In genomic region chr15:80785335-80785734, GRCh38 we compare ENCODE assay signal across 17 cellular contexts. TPM values are rescaled to one million over a fixed set of nuclear protein-coding genes. Genes with fewer than 3 reads are reported as not detected.
DNase-seq lines count a peak whose midpoint lies in the region; ATAC-seq and TF ChIP-seq lines count a peak whose summit lies in the region.
"Had no signal": no experiment of that assay in that cellular context is flagged by ENCODE, and none has a peak within 500 bp of the region (broad histone marks: within the 10 kb centered on the region; RNA-seq: fewer than 3 reads in every experiment).

No MANE protein-coding gene starts in this region.

- intact Hi-C loops in natural killer cell (cut with micrococcal nuclease): no loop called here

- H3K4me3 ChIP-seq in fibroblast of the aortic adventitia (ENCODE audit: low read depth, low read length): peak overlapping the region; percentile 48
- H3K4me3 ChIP-seq: HAP-1 had no signal

- no peak overlapping the region for H3K27ac Mint-ChIP-seq in activated T-cell treated with anti-CD3 and anti-CD28 coated beads, Interleukin-2, amount 50 U/mL, for 72 hours
- no peak overlapping the region for H3K27ac Mint-ChIP-seq in activated T-cell treated with anti-CD3 and anti-CD28 coated beads, Interleukin-2, amount 50 U/mL, for 24 hours
- no peak overlapping the region for H3K27ac Mint-ChIP-seq in activated T-helper 17 cell treated with anti-CD3 and anti-CD28 coated beads, Interleukin-2, amount 50 U/mL, for 72 hours
- H3K27ac Mint-ChIP-seq in natural killer cell (no peak overlapping the region), T-cell (no peak overlapping the region)
- H3K27ac Mint-ChIP-seq: CD4-positive, alpha-beta T cell had no signal

- H3K27me3 Mint-ChIP-seq in activated T-cell treated with anti-CD3 and anti-CD28 coated beads, Interleukin-2, amount 50 U/mL, for 72 hours (ENCODE audit: low read depth): peaks cover 45% of the 10 kb centered on the region
- H3K27me3 Mint-ChIP-seq in activated T-cell treated with anti-CD3 and anti-CD28 coated beads, Interleukin-2, amount 50 U/mL, for 24 hours: peaks cover 34% of the 10 kb centered on the region
- H3K27me3 Mint-ChIP-seq in activated T-helper 17 cell treated with anti-CD3 and anti-CD28 coated beads, Interleukin-2, amount 50 U/mL, for 72 hours: peaks cover 21% of the 10 kb centered on the region
- peaks cover 26 to 43% of the 10 kb centered on the region in 2 donors for H3K27me3 Mint-ChIP-seq in natural killer cell (ENCODE audit: low read depth in 2 of 2)
- H3K27me3 Mint-ChIP-seq in T-cell: peaks cover 19 to 35% of the 10 kb centered on the region in 2 donors

- CTCF ChIA-PET in T-cell (lab: Charles Lee): interaction anchor here (0.6 to 2.5 kb wide), 3 partner anchors 9 to 481 kb away, joined by 3 to 8 read pairs (median 5); no protein-coding TSS in a partner anchor

- H3K4me3 Mint-ChIP-seq in activated T-cell treated with anti-CD3 and anti-CD28 coated beads, Interleukin-2, amount 50 U/mL, for 72 hours: no peak overlapping the region
- H3K4me3 Mint-ChIP-seq in activated T-cell treated with anti-CD3 and anti-CD28 coated beads, Interleukin-2, amount 50 U/mL, for 24 hours: no peak overlapping the region
- H3K4me3 Mint-ChIP-seq in activated T-helper 17 cell treated with anti-CD3 and anti-CD28 coated beads, Interleukin-2, amount 50 U/mL, for 72 hours: no peak overlapping the region
- H3K4me3 Mint-ChIP-seq in natural killer cell (no peak overlapping the region), T-cell (no peak overlapping the region)
- H3K4me3 Mint-ChIP-seq: CD4-positive, alpha-beta T cell had no signal

- H3K9me3 Mint-ChIP-seq in activated T-cell treated with anti-CD3 and anti-CD28 coated beads, Interleukin-2, amount 50 U/mL, for 72 hours: no peaks in the 10 kb centered on the region
- H3K9me3 Mint-ChIP-seq in activated T-cell treated with anti-CD3 and anti-CD28 coated beads, Interleukin-2, amount 50 U/mL, for 24 hours: no peaks in the 10 kb centered on the region
- H3K9me3 Mint-ChIP-seq in activated T-helper 17 cell treated with anti-CD3 and anti-CD28 coated beads, Interleukin-2, amount 50 U/mL, for 72 hours: no peaks in the 10 kb centered on the region
- H3K9me3 Mint-ChIP-seq in natural killer cell (no peaks in the 10 kb centered on the region), T-cell (no peaks in the 10 kb centered on the region)
- H3K9me3 Mint-ChIP-seq: CD4-positive, alpha-beta T cell had no signal

- ATAC-seq in activated T-cell treated with anti-CD3 and anti-CD28 coated beads, Interleukin-2, amount 50 U/mL, for 72 hours (replicated peaks in 1 of 2): peak; percentile 21 to 64
- ATAC-seq in activated T-helper 17 cell treated with anti-CD3 and anti-CD28 coated beads, Interleukin-2, amount 50 U/mL, for 72 hours (replicated peaks): peak; percentile 36
- ATAC-seq in natural killer cell (no peak), T-cell (replicated peaks in 1 of 4) (no peak)

- POLR2A ChIA-PET in T-cell (lab: Charles Lee): no interaction called here

- no peak for TF ChIP-seq CTCF in fibroblast of the aortic adventitia (IDR thresholded peaks at IDR 0.05; ENCODE audit: insufficient read depth, low read length)
- no peak for TF ChIP-seq CTCF in natural killer cell (IDR thresholded peaks at IDR 0.05)

- peaks cover 34% of the 10 kb centered on the region for H3K4me1 Mint-ChIP-seq in activated T-cell treated with anti-CD3 and anti-CD28 coated beads, Interleukin-2, amount 50 U/mL, for 72 hours (ENCODE audit: low read depth)
- H3K4me1 Mint-ChIP-seq in activated T-cell treated with anti-CD3 and anti-CD28 coated beads, Interleukin-2, amount 50 U/mL, for 24 hours (ENCODE audit: low read depth): peaks cover 18% of the 10 kb centered on the region
- H3K4me1 Mint-ChIP-seq in activated T-helper 17 cell treated with anti-CD3 and anti-CD28 coated beads, Interleukin-2, amount 50 U/mL, for 72 hours: no peaks in the 10 kb centered on the region
- H3K4me1 Mint-ChIP-seq in natural killer cell (peaks cover 0 to 4% of the 10 kb centered on the region in 2 donors), T-cell (peaks cover 9 to 13% (median 12%) of the 10 kb centered on the region in 3 donors)

- no peaks in the 10 kb centered on the region for H3K36me3 Mint-ChIP-seq in activated T-cell treated with anti-CD3 and anti-CD28 coated beads, Interleukin-2, amount 50 U/mL, for 72 hours (ENCODE audit: insufficient read depth in 2 of 2)
- no peaks in the 10 kb centered on the region for H3K36me3 Mint-ChIP-seq in activated T-cell treated with anti-CD3 and anti-CD28 coated beads, Interleukin-2, amount 50 U/mL, for 24 hours (ENCODE audit: low read depth)
- H3K36me3 Mint-ChIP-seq in activated T-helper 17 cell treated with anti-CD3 and anti-CD28 coated beads, Interleukin-2, amount 50 U/mL, for 72 hours (ENCODE audit: low read depth): no peaks in the 10 kb centered on the region
- H3K36me3 Mint-ChIP-seq in natural killer cell (no peaks in the 10 kb centered on the region), T-cell (no peaks in the 10 kb centered on the region)

- DNase-seq in activated T-cell treated with anti-CD3 and anti-CD28 coated beads, Interleukin-2, amount 50 U/mL, for 72 hours: no peak
- no peak for DNase-seq in activated T-cell treated with anti-CD3 and anti-CD28 coated beads, Interleukin-2, amount 50 U/mL, for 24 hours
- DNase-seq in fibroblast of the aortic adventitia (ENCODE audit: low read depth) (peak; percentile 18), NCI-H1092 treated with DMSO at 0.1 percent for 48 hours (lab: John Stamatoyannopoulos, UW) (no peak), natural killer cell (no peak), T-cell (no peak), AG08395 (ENCODE audit: low spot score) (no peak)
- DNase-seq: CD4-positive, alpha-beta T cell; DMS53; NCI-H1105 treated with DMSO at 0.1 percent for 48 hours; NCI-H1930; NCI-H446; OCI-M1; RPMI8226; SIG-M5 had no signal

RNA-seq across cellular contexts. Expression of gene CEMIP, which starts 6.2 kb away (rescaled TPM):
- under 1 TPM; 0.05 to 0.09 TPM for total RNA-seq in activated T-cell treated with anti-CD3 and anti-CD28 coated beads, Interleukin-2, amount 50 U/mL, for 72 hours
- under 1 TPM; 0.04 to 0.05 TPM for total RNA-seq in activated T-helper 17 cell treated with anti-CD3 and anti-CD28 coated beads, Interleukin-2, amount 50 U/mL, for 72 hours
- 225 and 249 TPM in 2 replicates for total RNA-seq in fibroblast of the aortic adventitia (ENCODE audit: low replicate concordance)
- under 1 TPM in 2 of 3 donors, not detected in 1; 0.07 to 0.82 TPM for total RNA-seq in natural killer cell
- 1 to 10 TPM in 2 of 5 donors, under 1 TPM in 1, not detected in 2; 0.63 to 1.2 (median 1.2) TPM for total RNA-seq in T-cell
- total RNA-seq: CD4-positive, alpha-beta T cell had no signal

Comparison
In these comparisons a context has a peak if more than half of its experiments do, and no peak if none do; other contexts are left out.
1. ATAC-seq: peak in activated T-cell treated with anti-CD3 and anti-CD28 coated beads, Interleukin-2, amount 50 U/mL, for 72 hours (2 of 2) and activated T-helper 17 cell treated with anti-CD3 and anti-CD28 coated beads, Interleukin-2, amount 50 U/mL, for 72 hours (single experiment); none in natural killer cell (0 of 3) and T-cell (0 of 4).
2. RNA of gene CEMIP, which starts 6.2 kb away (total RNA-seq): 225 to 249 TPM in fibroblast of the aortic adventitia; 0.63 to 1.2 TPM in T-cell, 0.05 to 0.09 TPM in activated T-cell treated with anti-CD3 and anti-CD28 coated beads, Interleukin-2, amount 50 U/mL, for 72 hours, 0.07 to 0.82 TPM in natural killer cell and 0.04 to 0.05 TPM in activated T-helper 17 cell treated with anti-CD3 and anti-CD28 coated beads, Interleukin-2, amount 50 U/mL, for 72 hours; every median in the first group is over 100 times any median in the second.